8 cellular contexts compared by ENCODE assay signal in genomic region chr5:172005708-172006377, GRCh38. TPM values are rescaled to one million over a fixed set of nuclear protein-coding genes. Genes with fewer than 3 reads are reported as not detected.
DNase-seq lines count a peak whose midpoint lies in the region; ATAC-seq and TF ChIP-seq lines count a peak whose summit lies in the region.

No MANE protein-coding gene starts in this region.

- H3K4me3 ChIP-seq in colonic mucosa = peak overlapping the region; percentile 94
- H3K4me3 ChIP-seq in lower leg skin (ENCODE audit: low read depth, poor library complexity, severe bottlenecking) = peak overlapping the region; percentile 85

- no peaks in the 10 kb centered on the region for H3K9me3 Mint-ChIP-seq in stimulated activated effector memory CD8-positive, alpha-beta T cell treated with anti-CD3 and anti-CD28 coated beads, Interleukin-12 subunit alpha, Interleukin-12 subunit beta, amount 100 ng/mL, for 72 hours

- peaks cover 26% of the 10 kb centered on the region for H3K4me1 ChIP-seq in colonic mucosa

- peak; percentile 31 for ATAC-seq in HG03354 (IDR thresholded peaks at IDR 0.05; ENCODE audit: poor library complexity, severe bottlenecking, unreplicated experiment)
- ATAC-seq in stimulated activated effector memory CD8-positive, alpha-beta T cell treated with anti-CD3 and anti-CD28 coated beads, Interleukin-12 subunit alpha, Interleukin-12 subunit beta, amount 100 ng/mL, for 72 hours = peak; percentile 2

- TF ChIP-seq CTCF in colonic mucosa (IDR thresholded peaks at IDR 0.05) = no peak
- TF ChIP-seq CTCF in lower leg skin (IDR thresholded peaks at IDR 0.05) = no peak

- no peak for TF ChIP-seq POLR2A in lower leg skin (IDR thresholded peaks at IDR 0.05)

- H3K27me3 ChIP-seq in colonic mucosa = no peaks in the 10 kb centered on the region

- peak; percentile 42 for DNase-seq in NK-92 treated with Interleukin-12 subunit alpha and Interleukin-12 subunit beta, amount 100 ng/mL, for 24 hours (lab: John Stamatoyannopoulos, UW)
- no peak for DNase-seq in NK-92 (lab: John Stamatoyannopoulos, UW; ENCODE audit: unreplicated experiment)
- DNase-seq in activated CD4-positive, CD25-positive, alpha-beta regulatory T cell treated with anti-CD3 and anti-CD28 coated beads, Interleukin-2, amount 50 U/mL, for 72 hours = peak; percentile 43
- peak; percentile 50 for DNase-seq in colonic mucosa
- no peak for DNase-seq in lower leg skin (ENCODE audit: low spot score in 2 of 2)
- DNase-seq in stimulated activated effector memory CD8-positive, alpha-beta T cell treated with anti-CD3 and anti-CD28 coated beads, Interleukin-12 subunit alpha, Interleukin-12 subunit beta, amount 100 ng/mL, for 72 hours (ENCODE audit: low spot score in 2 of 2) = peak; percentile 22 to 73
- no peak for DNase-seq in SIG-M5 (lab: John Stamatoyannopoulos, UW)

- H3K27ac Mint-ChIP-seq in stimulated activated effector memory CD8-positive, alpha-beta T cell treated with anti-CD3 and anti-CD28 coated beads, Interleukin-12 subunit alpha, Interleukin-12 subunit beta, amount 100 ng/mL, for 72 hours = peak overlapping the region; percentile 98

- 1% methylated on average over 33 to 36 of the region's 38 CpGs for WGBS in lower leg skin, 2 donors

- H3K36me3 Mint-ChIP-seq in stimulated activated effector memory CD8-positive, alpha-beta T cell treated with anti-CD3 and anti-CD28 coated beads, Interleukin-12 subunit alpha, Interleukin-12 subunit beta, amount 100 ng/mL, for 72 hours = peaks cover 30% of the 10 kb centered on the region

- H3K4me3 Mint-ChIP-seq in stimulated activated effector memory CD8-positive, alpha-beta T cell treated with anti-CD3 and anti-CD28 coated beads, Interleukin-12 subunit alpha, Interleukin-12 subunit beta, amount 100 ng/mL, for 72 hours = peak overlapping the region; percentile 95

- H3K4me1 Mint-ChIP-seq in stimulated activated effector memory CD8-positive, alpha-beta T cell treated with anti-CD3 and anti-CD28 coated beads, Interleukin-12 subunit alpha, Interleukin-12 subunit beta, amount 100 ng/mL, for 72 hours = peaks cover 62% of the 10 kb centered on the region

- intact Hi-C loops in colonic mucosa (cut with DNase I) (no loop called here), lower leg skin (cut with DNase I; ENCODE audit: low total_unique reads) (no loop called here)

- peak overlapping the region; percentile 81 to 96 for H3K9ac ChIP-seq in colonic mucosa (ENCODE audit: low read depth in 2 of 2, low read length in 2 of 2)

- no peaks in the 10 kb centered on the region for H3K36me3 ChIP-seq in colonic mucosa

- peak overlapping the region; percentile 97 for H3K27ac ChIP-seq in colonic mucosa

- H3K9me3 ChIP-seq in colonic mucosa = no peaks in the 10 kb centered on the region

RNA-seq across cellular contexts. Expression of gene FBXW11, which starts 0.6 kb away (rescaled TPM):
- total RNA-seq in colonic mucosa (10 to 100 TPM; 25.9 to 35.5 TPM), lower leg skin (10 to 100 TPM; 35.9 to 56.8 (median 50.9) TPM)

Comparison
In these comparisons a context has a peak if more than half of its experiments do, and no peak if none do; other contexts are left out.
1. DNase-seq: peak in NK-92 treated with Interleukin-12 subunit alpha and Interleukin-12 subunit beta, amount 100 ng/mL, for 24 hours (single experiment), activated CD4-positive, CD25-positive, alpha-beta regulatory T cell treated with anti-CD3 and anti-CD28 coated beads, Interleukin-2, amount 50 U/mL, for 72 hours (single experiment), colonic mucosa (single experiment) and stimulated activated effector memory CD8-positive, alpha-beta T cell treated with anti-CD3 and anti-CD28 coated beads, Interleukin-12 subunit alpha, Interleukin-12 subunit beta, amount 100 ng/mL, for 72 hours (2 of 2); none in NK-92 (single experiment), lower leg skin (0 of 2) and SIG-M5 (single experiment).